In the genomic region with DNA sequence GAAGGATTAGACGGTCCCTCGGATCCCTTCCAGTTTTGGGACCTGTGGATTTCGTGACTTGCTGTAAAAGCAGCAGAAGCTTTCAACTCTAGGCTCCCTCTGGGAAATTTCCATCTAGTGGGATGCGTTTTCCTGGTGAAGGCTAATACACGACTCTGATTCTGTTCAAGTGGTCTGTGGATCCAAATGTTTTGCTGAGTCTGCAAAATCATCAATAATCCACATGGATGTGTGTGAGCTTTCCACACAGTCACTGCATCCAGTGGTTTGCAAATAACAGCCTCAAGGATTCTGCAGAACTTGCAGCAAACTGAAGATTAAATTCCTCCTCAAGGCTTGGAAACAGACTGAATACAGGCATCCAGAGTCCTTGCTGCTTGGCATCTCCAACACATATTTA, we compare ENCODE assay signal across 30 cellular contexts.
"Had no signal": no experiment of that assay in that cellular context is flagged by ENCODE, and none has a peak within 500 bp of the region (broad histone marks: within the 10 kb centered on the region; RNA-seq: fewer than 3 reads in every experiment).

No MANE protein-coding gene starts in this region.

- H3K9me3 ChIP-seq: esophagus muscularis mucosa, gastroesophageal sphincter, heart right ventricle, left lung, mucosa of descending colon, neutrophil, pancreas, thyroid gland, vagina had no signal

- DNase-seq: dermis blood vessel endothelial cell; effector memory CD4-positive, alpha-beta T cell; foreskin keratinocyte; heart right ventricle; hippocampal formation; left cardiac atrium; left lung; mesenchymal stem cell; mucosa of descending colon; naive B cell; pancreas; retina; stimulated activated CD4-positive, alpha-beta T cell treated with anti-CD3 and anti-CD28 coated beads, Interleukin-12 subunit alpha, Interleukin-12 subunit beta, amount 100 ng/mL, for 4 hours; stimulated activated CD4-positive, alpha-beta T cell treated with anti-CD3 and anti-CD28 coated beads, Interleukin-1b, Interleukin-23, amount 100 ng/mL, for 48 hours; stimulated activated CD4-positive, alpha-beta T cell treated with anti-CD3 and anti-CD28 coated beads, Interleukin-4, amount 100 ng/mL, for 1 hour; stimulated activated CD8-positive, alpha-beta memory T cell treated with anti-CD3 and anti-CD28 coated beads, Interleukin-4, amount 100 ng/mL, for 48 hours; stimulated activated naive CD4-positive, alpha-beta T cell; stimulated activated naive CD8-positive, alpha-beta T cell treated with anti-CD3 and anti-CD28 coated beads, Interleukin-15, amount 100 ng/mL, for 72 hours; thyroid gland; trophoblast cell had no signal

- FAIRE-seq: endothelial cell of umbilical vein, islet of Langerhans, pancreas had no signal

- ATAC-seq: foreskin keratinocyte; gastroesophageal sphincter; heart right ventricle; left cardiac atrium; left lung; mucosa of descending colon; natural killer cell treated with Interleukin-12 subunit alpha and Interleukin-12 subunit beta and Interleukin-15 and Interleukin-18, amount 100 ng/mL, for 72 hours; pancreas; sciatic nerve; stimulated activated naive CD8-positive, alpha-beta T cell treated with anti-CD3 and anti-CD28 coated beads, Interleukin-15, amount 100 ng/mL, for 72 hours had no signal

- H3K4me3 ChIP-seq: coronary artery, esophagus muscularis mucosa, gastroesophageal sphincter, heart right ventricle, left lung, mucosa of descending colon, pancreas, smooth muscle cell, thyroid gland, vagina had no signal

- H3K4me2 ChIP-seq: smooth muscle cell had no signal

- H3K27me3 ChIP-seq: esophagus muscularis mucosa, foreskin keratinocyte, gastroesophageal sphincter, heart right ventricle, left lung, pancreas, thyroid gland, vagina had no signal

- H3K36me3 ChIP-seq: esophagus muscularis mucosa, gastroesophageal sphincter, heart right ventricle, left lung, neutrophil, pancreas, thyroid gland, vagina had no signal

- H3K27ac ChIP-seq: coronary artery, esophagus muscularis mucosa, foreskin keratinocyte, gastroesophageal sphincter, heart right ventricle, left lung, neutrophil, pancreas, thyroid gland, vagina had no signal

- H3K4me1 ChIP-seq: gastroesophageal sphincter, heart right ventricle, left lung, pancreas, thyroid gland, vagina had no signal
